9 cellular contexts compared by ENCODE assay signal in the genomic region with DNA sequence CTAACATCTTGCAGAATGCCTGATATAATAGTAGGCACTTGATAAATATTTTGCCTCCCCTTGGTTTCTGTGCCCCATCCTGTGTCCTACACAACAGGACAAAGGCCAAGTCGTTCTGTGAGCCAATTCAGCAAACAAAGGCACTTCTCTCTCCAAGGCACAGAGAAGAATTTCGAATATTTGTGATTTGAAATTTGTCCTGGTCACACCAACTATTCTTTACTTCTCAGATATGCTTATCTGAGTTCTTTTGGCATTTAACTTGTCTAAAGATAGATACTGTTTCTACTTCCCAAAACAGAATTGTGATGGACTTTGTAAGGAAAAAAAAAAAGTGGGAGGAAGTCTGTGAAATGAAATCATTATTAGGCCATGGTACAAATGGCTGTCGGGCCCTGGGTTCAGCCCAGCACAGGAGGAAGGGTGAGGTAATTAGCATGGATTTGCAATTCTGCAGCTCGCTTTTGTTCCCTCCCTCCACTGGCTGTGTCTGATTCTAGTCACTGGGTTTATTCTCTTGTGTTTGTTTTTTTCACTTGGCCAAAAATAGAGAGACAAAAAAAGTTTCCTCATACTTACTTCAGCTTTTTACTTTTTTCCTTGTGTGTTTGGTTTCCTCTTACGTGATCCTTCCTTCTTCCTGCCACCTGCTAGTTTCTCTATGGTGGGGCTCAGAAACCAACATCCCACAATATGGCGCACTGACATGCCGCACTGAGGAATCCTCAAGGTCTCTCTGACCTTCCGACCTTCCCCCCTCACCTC.
A peak's percentile ranks its signal among the peaks of the same experiment; 100 is the strongest.
DNase-seq lines count a peak whose midpoint lies in the region; ATAC-seq, FAIRE-seq and TF ChIP-seq lines count a peak whose summit lies in the region.
"Had no signal": no experiment of that assay in that cellular context is flagged by ENCODE, and none has a peak within 500 bp of the region (broad histone marks: within the 10 kb centered on the region; RNA-seq: fewer than 3 reads in every experiment).

No MANE protein-coding gene starts in this region.

- no peak for TF ChIP-seq EP300 in A549 (IDR thresholded peaks at IDR 0.05)

- no peaks in the 10 kb centered on the region for H3K9me2 ChIP-seq in PC-9 (ENCODE audit: insufficient read depth)

- H3K36me3 ChIP-seq in PC-9 (ENCODE audit: low read depth): no peaks in the 10 kb centered on the region

- POLR2A ChIA-PET in A549 (lab: Yijun Ruan, JAX) (no interaction called here), PC-9 (lab: Charles Lee; ENCODE audit: unreplicated experiment) (no interaction called here)

- H3K27ac ChIP-seq in A549: peak overlapping the region; percentile 19 to 39; a peak in 3 of 6 replicates
- no peak overlapping the region for H3K27ac ChIP-seq in PC-9

- TF ChIP-seq POLR2A in A549 (IDR thresholded peaks at IDR 0.05; ENCODE audit: low read length): no peak

- no peak for TF ChIP-seq RAD21 in A549 (conservative IDR thresholded peaks at IDR 0.05 in 1 of 2, IDR thresholded peaks at IDR 0.05 in 1 of 2)

- no peaks in the 10 kb centered on the region for H3F3A ChIP-seq in PC-9 (ENCODE audit: insufficient read depth, low read depth)

- intact Hi-C loops in PC-9 (cut with micrococcal nuclease; ENCODE audit: unreplicated experiment): no loop called here

- TF ChIP-seq CTCF in A549 (IDR thresholded peaks at IDR 0.05): no peak
- no peak for TF ChIP-seq CTCF in PC-9 (conservative IDR thresholded peaks at IDR 0.05)

- no peaks in the 10 kb centered on the region for H3K27me3 ChIP-seq in PC-9 (ENCODE audit: insufficient read depth, low read depth)

- CTCF ChIA-PET in A549 (lab: Yijun Ruan, JAX): no interaction called here
- CTCF ChIA-PET in PC-9 (lab: Charles Lee): no interaction called here

- H3K79me2 ChIP-seq in PC-9 (ENCODE audit: low read depth): no peaks in the 10 kb centered on the region

- in situ Hi-C loops in ACHN (cut with HindIII; ENCODE audit: low pct_ligation_motif_present, low pct_unique_long_range_greater_than_20kb, low sequenced_read_pairs): no loop called here

- no TSS peak for BruUV-seq in PC-9 (replicated peaks; lab: Mats Ljungman, UMichigan)

- H3K4me3 ChIP-seq in A549: no peak overlapping the region
- no peak overlapping the region for H3K4me3 ChIP-seq in PC-9

- DNase-seq in A549 (ENCODE audit: low read depth in 1 of 2, low spot score in 1 of 2) (no peak), cerebellar cortex (ENCODE audit: low spot score) (peak; percentile 39), middle frontal gyrus (ENCODE audit: extremely low spot score, low spot score) (peak; percentile 56), ACHN (no peak), PC-9 (no peak), DMS53 treated with DMSO at 0.1 percent for 48 hours (lab: John Stamatoyannopoulos, UW; ENCODE audit: unreplicated experiment) (no peak)
- DNase-seq: naive thymus-derived CD8-positive, alpha-beta T cell had no signal

- no peak for FAIRE-seq in A549 (lab: Jason Lieb, UNC)

- no peak overlapping the region for H2AFZ ChIP-seq in PC-9

- H3K4me1 ChIP-seq in A549 (peaks cover 17% of the 10 kb centered on the region), PC-9 (replicated peaks; ENCODE audit: insufficient read depth) (no peaks in the 10 kb centered on the region)

- H3K9me3 ChIP-seq in A549 (no peaks in the 10 kb centered on the region), PC-9 (ENCODE audit: insufficient read depth, low read depth) (no peaks in the 10 kb centered on the region)

- H3K4me2 ChIP-seq in A549 (peak overlapping the region; percentile 36; the same call in 2 of the 3 replicates), PC-9 (no peak overlapping the region)

- H4K20me1 ChIP-seq in PC-9 (ENCODE audit: insufficient read depth): no peaks in the 10 kb centered on the region

- ATAC-seq in A549 (no peak), HG02885 (IDR thresholded peaks at IDR 0.05; ENCODE audit: poor library complexity, unreplicated experiment) (peak; percentile 65), GM21381 (IDR thresholded peaks at IDR 0.05; ENCODE audit: unreplicated experiment) (no peak)
- ATAC-seq: naive thymus-derived CD8-positive, alpha-beta T cell had no signal

- 64% methylated on average over 8 of the region's 8 CpGs for WGBS in A549 (ENCODE audit: missing lambda C conversion rate)

TF ChIP-seq in A549, 52 proteins besides CTCF, POLR2A, EP300 and RAD21:
- TF ChIP-seq CBX2 (IDR thresholded peaks at IDR 0.05; ENCODE audit: borderline replicate concordance, low read depth): no peak
- TF ChIP-seq FOSB (CRISPR knock-in tag; IDR thresholded peaks at IDR 0.05): no peak
- no peak for TF ChIP-seq POLR2AphosphoS2 (conservative IDR thresholded peaks at IDR 0.05; ENCODE audit: low read length)
- TF ChIP-seq, protein P1, sequence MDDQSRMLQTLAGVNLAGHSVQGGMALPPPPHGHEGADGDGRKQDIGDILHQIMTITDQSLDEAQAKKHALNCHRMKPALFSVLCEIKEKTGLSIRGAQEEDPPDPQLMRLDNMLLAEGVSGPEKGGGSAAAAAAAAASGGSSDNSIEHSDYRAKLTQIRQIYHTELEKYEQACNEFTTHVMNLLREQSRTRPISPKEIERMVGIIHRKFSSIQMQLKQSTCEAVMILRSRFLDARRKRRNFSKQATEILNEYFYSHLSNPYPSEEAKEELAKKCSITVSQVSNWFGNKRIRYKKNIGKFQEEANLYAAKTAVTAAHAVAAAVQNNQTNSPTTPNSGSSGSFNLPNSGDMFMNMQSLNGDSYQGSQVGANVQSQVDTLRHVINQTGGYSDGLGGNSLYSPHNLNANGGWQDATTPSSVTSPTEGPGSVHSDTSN (IDR thresholded peaks at IDR 0.05): no peak
- TF ChIP-seq ZFP36 (IDR thresholded peaks at IDR 0.05; ENCODE audit: borderline replicate concordance, partially characterized antibody): no peak
- TF ChIP-seq KDM1A (IDR thresholded peaks at IDR 0.05; ENCODE audit: low read depth): no peak
- TF ChIP-seq, protein P2, sequence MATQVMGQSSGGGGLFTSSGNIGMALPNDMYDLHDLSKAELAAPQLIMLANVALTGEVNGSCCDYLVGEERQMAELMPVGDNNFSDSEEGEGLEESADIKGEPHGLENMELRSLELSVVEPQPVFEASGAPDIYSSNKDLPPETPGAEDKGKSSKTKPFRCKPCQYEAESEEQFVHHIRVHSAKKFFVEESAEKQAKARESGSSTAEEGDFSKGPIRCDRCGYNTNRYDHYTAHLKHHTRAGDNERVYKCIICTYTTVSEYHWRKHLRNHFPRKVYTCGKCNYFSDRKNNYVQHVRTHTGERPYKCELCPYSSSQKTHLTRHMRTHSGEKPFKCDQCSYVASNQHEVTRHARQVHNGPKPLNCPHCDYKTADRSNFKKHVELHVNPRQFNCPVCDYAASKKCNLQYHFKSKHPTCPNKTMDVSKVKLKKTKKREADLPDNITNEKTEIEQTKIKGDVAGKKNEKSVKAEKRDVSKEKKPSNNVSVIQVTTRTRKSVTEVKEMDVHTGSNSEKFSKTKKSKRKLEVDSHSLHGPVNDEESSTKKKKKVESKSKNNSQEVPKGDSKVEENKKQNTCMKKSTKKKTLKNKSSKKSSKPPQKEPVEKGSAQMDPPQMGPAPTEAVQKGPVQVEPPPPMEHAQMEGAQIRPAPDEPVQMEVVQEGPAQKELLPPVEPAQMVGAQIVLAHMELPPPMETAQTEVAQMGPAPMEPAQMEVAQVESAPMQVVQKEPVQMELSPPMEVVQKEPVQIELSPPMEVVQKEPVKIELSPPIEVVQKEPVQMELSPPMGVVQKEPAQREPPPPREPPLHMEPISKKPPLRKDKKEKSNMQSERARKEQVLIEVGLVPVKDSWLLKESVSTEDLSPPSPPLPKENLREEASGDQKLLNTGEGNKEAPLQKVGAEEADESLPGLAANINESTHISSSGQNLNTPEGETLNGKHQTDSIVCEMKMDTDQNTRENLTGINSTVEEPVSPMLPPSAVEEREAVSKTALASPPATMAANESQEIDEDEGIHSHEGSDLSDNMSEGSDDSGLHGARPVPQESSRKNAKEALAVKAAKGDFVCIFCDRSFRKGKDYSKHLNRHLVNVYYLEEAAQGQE (IDR thresholded peaks at IDR 0.05): no peak
- no peak for TF ChIP-seq GATA3 (IDR thresholded peaks at IDR 0.05; ENCODE audit: borderline replicate concordance)
- TF ChIP-seq, protein P3, sequence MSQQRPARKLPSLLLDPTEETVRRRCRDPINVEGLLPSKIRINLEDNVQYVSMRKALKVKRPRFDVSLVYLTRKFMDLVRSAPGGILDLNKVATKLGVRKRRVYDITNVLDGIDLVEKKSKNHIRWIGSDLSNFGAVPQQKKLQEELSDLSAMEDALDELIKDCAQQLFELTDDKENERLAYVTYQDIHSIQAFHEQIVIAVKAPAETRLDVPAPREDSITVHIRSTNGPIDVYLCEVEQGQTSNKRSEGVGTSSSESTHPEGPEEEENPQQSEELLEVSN (IDR thresholded peaks at IDR 0.05; ENCODE audit: borderline replicate concordance, low read depth): no peak
- no peak for TF ChIP-seq ZSCAN20 (CRISPR knock-in tag; IDR thresholded peaks at IDR 0.05)
- no peak for TF ChIP-seq SMC3 (IDR thresholded peaks at IDR 0.05)

Comparison
In these comparisons a context has a peak if more than half of its experiments do, and no peak if none do; other contexts are left out.
1. DNase-seq: peak in cerebellar cortex (single experiment) and middle frontal gyrus (single experiment); none in A549 (0 of 2), ACHN (single experiment), PC-9 (0 of 2) and DMS53 treated with DMSO at 0.1 percent for 48 hours (single experiment).